In the genomic region with DNA sequence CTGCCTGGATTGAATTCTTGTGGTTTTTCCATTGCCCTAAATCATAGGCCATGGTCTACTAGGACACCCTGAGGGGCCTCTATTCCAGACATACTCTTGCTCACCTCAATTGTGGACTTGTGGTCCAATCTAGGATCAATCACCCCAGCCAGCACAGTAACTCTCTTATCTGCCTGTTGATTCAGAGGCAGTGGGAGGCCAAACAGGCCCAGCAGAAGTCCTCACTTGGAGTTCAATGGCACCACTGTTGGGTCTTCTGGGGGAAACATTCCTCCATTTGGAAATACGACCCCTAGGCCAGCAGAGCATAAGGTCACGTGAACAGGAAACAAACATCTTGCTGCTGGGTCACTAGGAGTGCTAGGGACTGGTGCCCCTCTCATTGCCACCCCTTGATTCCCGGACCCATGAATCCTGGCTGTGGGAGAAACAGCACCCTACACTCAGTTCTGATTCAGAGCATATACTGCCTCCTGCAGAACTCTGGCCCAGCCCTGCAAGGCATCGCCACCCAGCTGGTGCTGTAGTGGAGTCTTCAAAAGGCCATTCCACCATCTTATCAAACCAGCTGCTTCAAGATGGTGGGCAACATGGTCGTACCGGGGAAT, we compare ENCODE assay signal across 32 cellular contexts.
"Had no signal": no experiment of that assay in that cellular context is flagged by ENCODE, and none has a peak within 500 bp of the region (broad histone marks: within the 10 kb centered on the region; RNA-seq: fewer than 3 reads in every experiment).

No MANE protein-coding gene starts in this region.

- H3K36me3 ChIP-seq: ascending aorta, breast epithelium, esophagus muscularis mucosa, gastrocnemius medialis, heart left ventricle had no signal

- H3K36me3 Mint-ChIP-seq: activated CD4-positive, alpha-beta memory T cell treated with anti-CD3 and anti-CD28 coated beads for 36 hours; activated CD8-positive, alpha-beta memory T cell treated with anti-CD3 and anti-CD28 coated beads, Interleukin-2, amount 10 ng/mL, durations not matched to agents 7 days and 5 days; activated naive CD4-positive, alpha-beta T cell treated with anti-CD3 and anti-CD28 coated beads, Interleukin-2, amount 10 ng/mL, durations not matched to agents 7 days and 5 days; activated naive CD4-positive, alpha-beta T cell treated with anti-CD3 and anti-CD28 coated beads, Interleukin-2, amount 50 U/mL, for 72 hours; activated naive CD8-positive, alpha-beta T cell treated with anti-CD3 and anti-CD28 coated beads, Interleukin-2, amount 10 ng/mL, durations not matched to agents 7 days and 5 days; brain had no signal

- H3K27me3 Mint-ChIP-seq: activated CD4-positive, alpha-beta memory T cell treated with anti-CD3 and anti-CD28 coated beads for 36 hours; activated CD4-positive, alpha-beta T cell treated with anti-CD3 and anti-CD28 coated beads for 36 hours; activated CD4-positive, alpha-beta T cell treated with anti-CD3 and anti-CD28 coated beads, Interleukin-2, amount 10 ng/mL, durations not matched to agents 24 days and 14 days; activated CD8-positive, alpha-beta memory T cell treated with anti-CD3 and anti-CD28 coated beads, Interleukin-2, amount 10 ng/mL, durations not matched to agents 7 days and 5 days; activated naive CD4-positive, alpha-beta T cell treated with anti-CD3 and anti-CD28 coated beads, Interleukin-2, amount 10 ng/mL, durations not matched to agents 7 days and 5 days; activated naive CD8-positive, alpha-beta T cell treated with anti-CD3 and anti-CD28 coated beads, Interleukin-2, amount 10 ng/mL, durations not matched to agents 7 days and 5 days; central memory CD8-positive, alpha-beta T cell; effector memory CD8-positive, alpha-beta T cell had no signal

- H3K27ac ChIP-seq: ascending aorta, breast epithelium, esophagus muscularis mucosa, foreskin keratinocyte, gastrocnemius medialis, heart left ventricle had no signal

- H3K27me3 ChIP-seq: ascending aorta, breast epithelium, esophagus muscularis mucosa, gastrocnemius medialis, heart left ventricle had no signal

- H3K9me3 ChIP-seq: ascending aorta, breast epithelium, esophagus muscularis mucosa, gastrocnemius medialis, heart left ventricle had no signal

- H3K4me3 Mint-ChIP-seq: activated CD4-positive, alpha-beta memory T cell treated with anti-CD3 and anti-CD28 coated beads for 36 hours; activated CD4-positive, alpha-beta T cell treated with anti-CD3 and anti-CD28 coated beads for 36 hours; activated CD4-positive, alpha-beta T cell treated with anti-CD3 and anti-CD28 coated beads, Interleukin-2, amount 10 ng/mL, durations not matched to agents 24 days and 14 days; activated CD8-positive, alpha-beta memory T cell treated with anti-CD3 and anti-CD28 coated beads, Interleukin-2, amount 10 ng/mL, durations not matched to agents 7 days and 5 days; activated CD8-positive, alpha-beta T cell treated with anti-CD3 and anti-CD28 coated beads, Interleukin-2, amount 10 ng/mL, durations not matched to agents 7 days and 5 days; activated naive CD4-positive, alpha-beta T cell treated with anti-CD3 and anti-CD28 coated beads, Interleukin-2, amount 10 ng/mL, durations not matched to agents 7 days and 5 days; activated naive CD8-positive, alpha-beta T cell treated with anti-CD3 and anti-CD28 coated beads, Interleukin-2, amount 10 ng/mL, durations not matched to agents 7 days and 5 days; activated T-helper 1 cell treated with anti-CD3 and anti-CD28 coated beads, Interleukin-12 subunit alpha, Interleukin-12 subunit beta, Interleukin-2, Interleukin-4 antibody, amounts not matched to agents 30 ng/mL and 10 ng/mL and 1 ng/mL, durations not matched to agents 14 hours and 24 hours and 36 hours; brain; central memory CD8-positive, alpha-beta T cell; effector memory CD8-positive, alpha-beta T cell had no signal

- H3K4me1 Mint-ChIP-seq: activated CD4-positive, alpha-beta T cell treated with anti-CD3 and anti-CD28 coated beads for 36 hours; activated CD4-positive, alpha-beta T cell treated with anti-CD3 and anti-CD28 coated beads, Interleukin-2, amount 10 ng/mL, durations not matched to agents 24 days and 14 days; activated CD8-positive, alpha-beta memory T cell treated with anti-CD3 and anti-CD28 coated beads, Interleukin-2, amount 10 ng/mL, durations not matched to agents 7 days and 5 days; activated naive CD4-positive, alpha-beta T cell treated with anti-CD3 and anti-CD28 coated beads, Interleukin-2, amount 10 ng/mL, durations not matched to agents 7 days and 5 days; activated naive CD8-positive, alpha-beta T cell treated with anti-CD3 and anti-CD28 coated beads, Interleukin-2, amount 10 ng/mL, durations not matched to agents 7 days and 5 days; central memory CD8-positive, alpha-beta T cell had no signal

- ATAC-seq: activated CD4-positive, alpha-beta T cell treated with anti-CD3 and anti-CD28 coated beads for 36 hours; activated CD8-positive, alpha-beta memory T cell treated with anti-CD3 and anti-CD28 coated beads, Interleukin-2, amount 10 ng/mL, durations not matched to agents 7 days and 5 days; activated CD8-positive, alpha-beta T cell treated with anti-CD3 and anti-CD28 coated beads, Interleukin-2, amount 10 ng/mL, durations not matched to agents 7 days and 5 days; activated naive CD4-positive, alpha-beta T cell treated with anti-CD3 and anti-CD28 coated beads, Interleukin-2, amount 50 U/mL, for 72 hours; effector memory CD8-positive, alpha-beta T cell; foreskin keratinocyte; gastrocnemius medialis had no signal

- FAIRE-seq: colon had no signal

- H3K9me3 Mint-ChIP-seq: activated CD4-positive, alpha-beta memory T cell treated with anti-CD3 and anti-CD28 coated beads for 36 hours; activated CD4-positive, alpha-beta T cell treated with anti-CD3 and anti-CD28 coated beads, Interleukin-2, amount 10 ng/mL, durations not matched to agents 24 days and 14 days; activated naive CD4-positive, alpha-beta T cell treated with anti-CD3 and anti-CD28 coated beads, Interleukin-2, amount 10 ng/mL, durations not matched to agents 7 days and 5 days; activated naive CD4-positive, alpha-beta T cell treated with anti-CD3 and anti-CD28 coated beads, Interleukin-2, amount 50 U/mL, for 72 hours; activated naive CD8-positive, alpha-beta T cell treated with anti-CD3 and anti-CD28 coated beads, Interleukin-2, amount 10 ng/mL, durations not matched to agents 7 days and 5 days; activated T-helper 1 cell treated with anti-CD3 and anti-CD28 coated beads, Interleukin-12 subunit alpha, Interleukin-12 subunit beta, Interleukin-2, Interleukin-4 antibody, amounts not matched to agents 30 ng/mL and 10 ng/mL and 1 ng/mL, durations not matched to agents 14 hours and 24 hours and 36 hours; activated T-helper 2 cell treated with anti-CD3 and anti-CD28 coated beads, Interferon-gamma antibody, Interleukin-2, Interleukin-4, amounts not matched to agents 10 μg/mL and 5 μg/mL and 100 μg/mL, durations not matched to agents 14 hours and 24 hours and 36 hours; central memory CD8-positive, alpha-beta T cell; effector memory CD8-positive, alpha-beta T cell had no signal

- H3K27ac Mint-ChIP-seq: activated CD4-positive, alpha-beta memory T cell treated with anti-CD3 and anti-CD28 coated beads for 36 hours; activated CD4-positive, alpha-beta T cell treated with anti-CD3 and anti-CD28 coated beads for 36 hours; activated CD4-positive, alpha-beta T cell treated with anti-CD3 and anti-CD28 coated beads, Interleukin-2, amount 10 ng/mL, durations not matched to agents 24 days and 14 days; activated CD8-positive, alpha-beta memory T cell treated with anti-CD3 and anti-CD28 coated beads, Interleukin-2, amount 10 ng/mL, durations not matched to agents 7 days and 5 days; activated CD8-positive, alpha-beta T cell treated with anti-CD3 and anti-CD28 coated beads, Interleukin-2, amount 10 ng/mL, durations not matched to agents 7 days and 5 days; activated naive CD4-positive, alpha-beta T cell treated with anti-CD3 and anti-CD28 coated beads, Interleukin-2, amount 10 ng/mL, durations not matched to agents 7 days and 5 days; activated naive CD4-positive, alpha-beta T cell treated with anti-CD3 and anti-CD28 coated beads, Interleukin-2, amount 50 U/mL, for 72 hours; activated naive CD8-positive, alpha-beta T cell treated with anti-CD3 and anti-CD28 coated beads, Interleukin-2, amount 10 ng/mL, durations not matched to agents 7 days and 5 days; activated T-helper 1 cell treated with anti-CD3 and anti-CD28 coated beads, Interleukin-12 subunit alpha, Interleukin-12 subunit beta, Interleukin-2, Interleukin-4 antibody, amounts not matched to agents 30 ng/mL and 10 ng/mL and 1 ng/mL, durations not matched to agents 14 hours and 24 hours and 36 hours; activated T-helper 2 cell treated with anti-CD3 and anti-CD28 coated beads, Interferon-gamma antibody, Interleukin-2, Interleukin-4, amounts not matched to agents 10 μg/mL and 5 μg/mL and 100 μg/mL, durations not matched to agents 14 hours and 24 hours and 36 hours; effector memory CD8-positive, alpha-beta T cell had no signal

- H3K4me3 ChIP-seq: ascending aorta, breast epithelium, esophagus muscularis mucosa, gastrocnemius medialis, heart left ventricle had no signal

- DNase-seq: activated CD4-positive, alpha-beta memory T cell treated with anti-CD3 and anti-CD28 coated beads for 36 hours; activated CD4-positive, alpha-beta T cell treated with anti-CD3 and anti-CD28 coated beads for 36 hours; activated CD4-positive, alpha-beta T cell treated with anti-CD3 and anti-CD28 coated beads, Interleukin-2, amount 10 ng/mL, durations not matched to agents 24 days and 14 days; activated CD4-positive, CD25-positive, alpha-beta regulatory T cell; activated CD4-positive, CD25-positive, alpha-beta regulatory T cell treated with anti-CD3 and anti-CD28 coated beads, Interleukin-2, amount 50 U/mL, for 72 hours; activated CD8-positive, alpha-beta memory T cell treated with anti-CD3 and anti-CD28 coated beads, Interleukin-2, amount 10 ng/mL, durations not matched to agents 7 days and 5 days; activated CD8-positive, alpha-beta memory T cell treated with anti-CD3 and anti-CD28 coated beads, Interleukin-2, amount 50 U/mL, for 4 hours; activated CD8-positive, alpha-beta T cell treated with anti-CD3 and anti-CD28 coated beads, Interleukin-2, amount 10 ng/mL, durations not matched to agents 7 days and 5 days; activated effector memory CD4-positive, alpha-beta T cell treated with anti-CD3 and anti-CD28 coated beads, Interleukin-2, amount 50 U/mL, for 16 hours; activated naive CD4-positive, alpha-beta T cell treated with anti-CD3 and anti-CD28 coated beads, Interleukin-2, amount 10 ng/mL, durations not matched to agents 7 days and 5 days; activated naive CD8-positive, alpha-beta T cell treated with anti-CD3 and anti-CD28 coated beads, Interleukin-2, amount 10 ng/mL, durations not matched to agents 7 days and 5 days; activated T-cell treated with anti-CD3 and anti-CD28 coated beads, Interleukin-2, amount 50 U/mL, for 1 hour; activated T-cell treated with anti-CD3 and anti-CD28 coated beads, Interleukin-2, amount 50 U/mL, for 48 hours; cortex of kidney; dermis blood vessel endothelial cell; effector CD4-positive, alpha-beta T cell; effector memory CD8-positive, alpha-beta T cell; erythroblast; foreskin keratinocyte; gastrocnemius medialis; glutamatergic neuron; T-helper 2 cell had no signal

- H3K4me1 ChIP-seq: ascending aorta, breast epithelium, foreskin keratinocyte, gastrocnemius medialis had no signal
